18 cellular contexts compared by ENCODE assay signal in the genomic region with DNA sequence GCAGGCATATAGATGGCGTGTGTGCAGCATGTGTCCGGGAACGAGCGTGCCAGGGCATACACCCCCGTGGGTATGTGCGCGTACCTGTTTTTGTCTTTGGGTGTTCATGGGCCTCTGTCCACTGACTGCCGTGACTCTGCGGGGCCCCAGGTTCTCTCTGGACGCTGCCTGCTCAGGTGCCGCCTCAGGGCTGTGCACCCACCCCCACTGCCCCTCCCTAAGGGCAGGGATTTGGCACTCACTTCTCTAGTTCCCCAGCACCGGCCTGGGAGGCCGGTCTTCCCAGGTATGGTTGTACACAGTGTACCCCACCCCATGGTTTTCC.
DNase-seq lines count a peak whose midpoint lies in the region; ATAC-seq, FAIRE-seq and TF ChIP-seq lines count a peak whose summit lies in the region.
"Had no signal": no experiment of that assay in that cellular context is flagged by ENCODE, and none has a peak within 500 bp of the region (broad histone marks: within the 10 kb centered on the region; RNA-seq: fewer than 3 reads in every experiment).

No MANE protein-coding gene starts in this region.

- no peak for ATAC-seq in upper lobe of right lung
- no peak for ATAC-seq in stimulated activated naive CD8-positive, alpha-beta T cell treated with anti-CD3 and anti-CD28 coated beads, Interleukin-15, Interleukin-2, amounts not matched to agents 100 U/mL and 50 U/mL, for 24 hours
- ATAC-seq: PC-3 had no signal

- DNase-seq in MM.1S (no peak), H1 (ENCODE audit: low read depth in 1 of 2, low spot score in 2 of 2) (no peak), upper lobe of right lung (no peak), prostate gland (ENCODE audit: low spot score) (no peak), DMS53 (lab: John Stamatoyannopoulos, UW) (no peak)
- no peak for DNase-seq in stimulated activated naive CD8-positive, alpha-beta T cell treated with anti-CD3 and anti-CD28 coated beads, Interleukin-15, Interleukin-2, amounts not matched to agents 100 U/mL and 50 U/mL, for 24 hours
- DNase-seq: DMS79 treated with DMSO at 0.1 percent for 48 hours, H9, HFFc6, KBM-7, NCI-H1105 treated with DMSO at 0.1 percent for 48 hours, NCI-H1694, NCI-H2171 treated with DMSO at 0.1 percent for 48 hours, PC-3, SHP77, SW 1271 had no signal

- no peak for TF ChIP-seq POLR2A in H1 (IDR thresholded peaks at IDR 0.05; ENCODE audit: control extremely low read depth in 1 of 2, low read depth in 2 of 2, low read length in 2 of 2)
- TF ChIP-seq POLR2A in prostate gland (IDR thresholded peaks at IDR 0.05) = no peak

- H3K9me3 ChIP-seq in BLaER1 treated with 17β-estradiol and CSF1 and Interleukin-3, amounts not matched to agents 10 nM and 100 nM (replicated peaks in 1 of 11) = no peaks in the 10 kb centered on the region
- H3K9me3 ChIP-seq in MM.1S (replicated peaks; ENCODE audit: insufficient read depth, low read length) (no peaks in the 10 kb centered on the region), H1 (ENCODE audit: insufficient read depth in 2 of 2, low read depth in 1 of 2, low read length in 1 of 2) (no peaks in the 10 kb centered on the region), upper lobe of right lung (no peaks in the 10 kb centered on the region), prostate gland (no peaks in the 10 kb centered on the region)

- no peak for TF ChIP-seq EP300 in H1 (IDR thresholded peaks at IDR 0.05; ENCODE audit: borderline replicate concordance in 1 of 2, low read depth in 2 of 2, low read length in 2 of 2)

- peak overlapping the region; percentile 78 for H4K8ac ChIP-seq in H1 (ENCODE audit: extremely low read depth, insufficient read depth, low read length)

- H3K9ac ChIP-seq in BLaER1 treated with 17β-estradiol and CSF1 and Interleukin-3, amounts not matched to agents 10 nM and 100 nM = peak overlapping the region in 5 of 11 experiments; percentile 49 to 71 (median 69); a peak in 7 of 22 replicates
- H3K9ac ChIP-seq in MM.1S (ENCODE audit: low read length) (peak overlapping the region; percentile 85; the same call in 1 of the 2 replicates), H1 (replicated peaks in 1 of 4; ENCODE audit: extremely low read depth in 1 of 4, low read depth in 3 of 4, low read length in 3 of 4) (no peak overlapping the region)

- no peak overlapping the region for H4K5ac ChIP-seq in H1 (ENCODE audit: insufficient read length, low read depth, low read length)

- peak overlapping the region; percentile 67 to 99 (median 97) for H3K4me2 ChIP-seq in BLaER1 treated with 17β-estradiol and CSF1 and Interleukin-3, amounts not matched to agents 10 nM and 100 nM
- H3K4me2 ChIP-seq in MM.1S (ENCODE audit: low read depth, low read length) (peak overlapping the region; percentile 96), H1 (ENCODE audit: insufficient read depth in 1 of 2, low read depth in 2 of 2, low read length in 2 of 2) (no peak overlapping the region)

- POLR2A ChIA-PET in H1 (lab: Charles Lee; ENCODE audit: partially characterized antibody) = no interaction called here

- 94% methylated on average over 12 of the region's 13 CpGs; no CpG with 5 or more reads in 1 of the 2 experiments for WGBS in H1 (ENCODE audit: extremely low coverage in 1 of 2, insufficient coverage in 1 of 2, insufficient read length in 1 of 2, insufficient replicate concordance in 2 of 2, low coverage in 1 of 2, low lambda C conversion rate in 2 of 2, missing lambda C conversion rate in 1 of 2), 2 experiments
- WGBS in prostate gland = 84% methylated on average over 13 of the region's 13 CpGs

- CTCF ChIA-PET in H1 (lab: Charles Lee; ENCODE audit: partially characterized antibody) = interaction anchor here (0.6 to 7.4 kb wide), 4 partner anchors 13 to 140 kb away, joined by 4 to 57 read pairs (median 5); no protein-coding TSS in a partner anchor

- no peak overlapping the region for H3K18ac ChIP-seq in H1 (ENCODE audit: extremely low read depth, low read length)

- intact Hi-C loops in upper lobe of right lung (cut with DNase I) (no loop called here), prostate gland (cut with DNase I) (no loop called here)

- FAIRE-seq in H1 (lab: Jason Lieb, UNC) = no peak
- FAIRE-seq: GM12878 had no signal

- no peak overlapping the region for H3K4ac ChIP-seq in H1 (replicated peaks; ENCODE audit: insufficient read length, low read depth, low read length)

- H3K79me2 ChIP-seq in MM.1S (ENCODE audit: low read length) (no peaks in the 10 kb centered on the region), H1 (ENCODE audit: control insufficient read depth in 1 of 2, insufficient read depth in 2 of 2, low read length in 2 of 2) (no peaks in the 10 kb centered on the region)

- H4K91ac ChIP-seq in H1 (replicated peaks; ENCODE audit: insufficient read length, low read length) = no peak overlapping the region

- H3K14ac ChIP-seq in H1 (ENCODE audit: insufficient read length) = no peak overlapping the region

- peaks cover 0 to 9% (median 0%) of the 10 kb centered on the region in 11 experiments; a peak in 2 of 22 replicates for H3K27me3 ChIP-seq in BLaER1 treated with 17β-estradiol and CSF1 and Interleukin-3, amounts not matched to agents 10 nM and 100 nM
- H3K27me3 ChIP-seq in MM.1S (replicated peaks; ENCODE audit: insufficient read depth, low read length) = no peaks in the 10 kb centered on the region
- H3K27me3 ChIP-seq in H1 (replicated peaks in 1 of 4; ENCODE audit: control insufficient read depth in 3 of 4, extremely low read depth in 1 of 4, insufficient read depth in 3 of 4, low read length in 3 of 4) = no peaks in the 10 kb centered on the region
- no peaks in the 10 kb centered on the region for H3K27me3 ChIP-seq in upper lobe of right lung
- H3K27me3 ChIP-seq in prostate gland (replicated peaks; ENCODE audit: insufficient read depth) = no peaks in the 10 kb centered on the region

- no peak overlapping the region for H2BK20ac ChIP-seq in H1 (ENCODE audit: low read length)

- H2AFZ ChIP-seq in MM.1S (ENCODE audit: low read length) = peak overlapping the region; percentile 46; the same call in 1 of the 2 replicates
- no peak overlapping the region for H2AFZ ChIP-seq in H1 (ENCODE audit: low read length)

- no peaks in the 10 kb centered on the region; a peak in 1 of 22 replicates for H4K20me1 ChIP-seq in BLaER1 treated with 17β-estradiol and CSF1 and Interleukin-3, amounts not matched to agents 10 nM and 100 nM
- no peaks in the 10 kb centered on the region for H4K20me1 ChIP-seq in MM.1S (ENCODE audit: insufficient read depth, low read length)
- H4K20me1 ChIP-seq in H1 (replicated peaks in 1 of 2; ENCODE audit: control insufficient read depth in 1 of 2, insufficient read depth in 2 of 2, low read length in 2 of 2) = peaks cover 0 to 2% of the 10 kb centered on the region in 2 experiments

- H3F3A ChIP-seq in MM.1S (ENCODE audit: insufficient read depth, low read length) = peaks cover 25% of the 10 kb centered on the region

- no peaks in the 10 kb centered on the region for H3K79me1 ChIP-seq in H1 (ENCODE audit: low read depth, low read length)

- peaks cover 59 to 93% (median 89%) of the 10 kb centered on the region in 10 experiments for H3K4me1 ChIP-seq in BLaER1 treated with 17β-estradiol and CSF1 and Interleukin-3, amounts not matched to agents 10 nM and 100 nM
- H3K4me1 ChIP-seq in MM.1S (ENCODE audit: low read length) (peaks cover 47% of the 10 kb centered on the region), H1 (replicated peaks in 1 of 4; ENCODE audit: control insufficient read depth in 3 of 4, insufficient read depth in 4 of 4, low read length in 3 of 4) (peaks cover 0 to 4% (median under 1%) of the 10 kb centered on the region in 4 experiments; a peak in 3 of 7 replicates), upper lobe of right lung (peaks cover 25% of the 10 kb centered on the region), prostate gland (replicated peaks) (peaks cover 9% of the 10 kb centered on the region)

- H2BK120ac ChIP-seq in H1 (replicated peaks; ENCODE audit: low read depth, low read length) = no peak overlapping the region

- H3K56ac ChIP-seq in H1 (replicated peaks; ENCODE audit: insufficient read length, low read depth, low read length) = no peak overlapping the region

- H3K23ac ChIP-seq in H1 (ENCODE audit: insufficient read length) = no peak overlapping the region

- TF ChIP-seq CTCF in MM.1S (IDR thresholded peaks at IDR 0.05; ENCODE audit: low read length) (no peak), H1 (IDR thresholded peaks at IDR 0.05; ENCODE audit: control extremely low read depth in 1 of 3, insufficient read depth in 1 of 3, low read depth in 1 of 3, low read length in 3 of 3) (no peak), upper lobe of right lung (IDR thresholded peaks at IDR 0.05) (no peak), prostate gland (IDR thresholded peaks at IDR 0.05) (no peak)

- peak overlapping the region in 9 of 11 experiments; percentile 50 to 84 (median 79); a peak in 16 of 22 replicates for H3K27ac ChIP-seq in BLaER1 treated with 17β-estradiol and CSF1 and Interleukin-3, amounts not matched to agents 10 nM and 100 nM
- H3K27ac ChIP-seq in MM.1S (ENCODE audit: low read length) = peak overlapping the region; percentile 97
- H3K27ac ChIP-seq in H1 (ENCODE audit: low read depth, low read length) = no peak overlapping the region
- H3K27ac ChIP-seq in upper lobe of right lung = peak overlapping the region; percentile 36
- no peak overlapping the region for H3K27ac ChIP-seq in prostate gland

- no peak overlapping the region for H2BK5ac ChIP-seq in H1 (ENCODE audit: low read depth, low read length)

- TF ChIP-seq RAD21 in H1 (IDR thresholded peaks at IDR 0.05 in 1 of 2, conservative IDR thresholded peaks at IDR 0.05 in 1 of 2; ENCODE audit: low read depth in 2 of 2, low read length in 2 of 2) = no peak

- no peaks in the 10 kb centered on the region for H3K9me2 ChIP-seq in MM.1S (replicated peaks; ENCODE audit: insufficient read depth, low read length)

- peak overlapping the region in 2 of 10 experiments; percentile 34 to 38; a peak in 3 of 20 replicates for H3K4me3 ChIP-seq in BLaER1 treated with 17β-estradiol and CSF1 and Interleukin-3, amounts not matched to agents 10 nM and 100 nM
- H3K4me3 ChIP-seq in MM.1S (ENCODE audit: low read length) (no peak overlapping the region), H1 (ENCODE audit: extremely low read depth in 1 of 4, insufficient read depth in 2 of 4, low read depth in 3 of 4, low read length in 4 of 4) (no peak overlapping the region), upper lobe of right lung (no peak overlapping the region), prostate gland (no peak overlapping the region)
- H3K4me3 ChIP-seq: GM12878 had no signal

- no peak overlapping the region for H2BK15ac ChIP-seq in H1 (ENCODE audit: low read length)

- no peak overlapping the region for H2AK5ac ChIP-seq in H1 (ENCODE audit: low read depth, low read length)

- 0 out of 2 replicates have a peak overlapping the region, but pooled peaks have one; percentile 9 for H2BK12ac ChIP-seq in H1 (ENCODE audit: low read depth, low read length)

- H3K23me2 ChIP-seq in H1 (ENCODE audit: low read depth, low read length) = no peaks in the 10 kb centered on the region

- H3K36me3 ChIP-seq in BLaER1 treated with 17β-estradiol and CSF1 and Interleukin-3, amounts not matched to agents 10 nM and 100 nM = no peaks in the 10 kb centered on the region
- no peaks in the 10 kb centered on the region for H3K36me3 ChIP-seq in MM.1S (replicated peaks; ENCODE audit: insufficient read depth, low read length)
- no peaks in the 10 kb centered on the region for H3K36me3 ChIP-seq in H1 (ENCODE audit: control insufficient read depth in 2 of 4, insufficient read depth in 4 of 4, low read length in 3 of 4)
- no peaks in the 10 kb centered on the region for H3K36me3 ChIP-seq in upper lobe of right lung
- H3K36me3 ChIP-seq in prostate gland = no peaks in the 10 kb centered on the region

Comparison
In these comparisons a context has a peak if more than half of its experiments do, and no peak if none do; other contexts are left out.
1. H3K27ac ChIP-seq: peak in BLaER1 treated with 17β-estradiol and CSF1 and Interleukin-3, amounts not matched to agents 10 nM and 100 nM (9 of 11), MM.1S (single experiment) and upper lobe of right lung (single experiment); none in H1 (single experiment) and prostate gland (0 of 2).
2. H3K4me2 ChIP-seq: peak in BLaER1 treated with 17β-estradiol and CSF1 and Interleukin-3, amounts not matched to agents 10 nM and 100 nM (11 of 11) and MM.1S (single experiment); none in H1 (0 of 2).